Comparison of ENCODE assay signal across 8 cellular contexts in genomic region chr11:118263694-118264567, GRCh38. TPM values are rescaled to one million over a fixed set of nuclear protein-coding genes. Genes with fewer than 3 reads are reported as not detected.
A peak's percentile ranks its signal among the peaks of the same experiment; 100 is the strongest.
DNase-seq lines count a peak whose midpoint lies in the region; ATAC-seq and TF ChIP-seq lines count a peak whose summit lies in the region.

Gene MPZL2, minus strand, starts transcription at chr11:118264297. Its CDS starts 144 bp downstream, at chr11:118264153.

- peak within 1 kb of the TSS; percentile 77 for H3K27ac Mint-ChIP-seq in activated T-cell treated with anti-CD3 and anti-CD28 coated beads, Interleukin-2, amount 50 U/mL, for 24 hours

- no peaks in the 10 kb centered on the region for H3K27me3 ChIP-seq in right atrium auricular region

- peaks cover 0 to 6% of the 10 kb centered on the region in 2 donors for H3K4me1 ChIP-seq in right atrium auricular region

- H3K27ac ChIP-seq in 22Rv1 = peak within 1 kb of the TSS; percentile 85
- peak within 1 kb of the TSS in 1 of 2 donors; percentile 8 for H3K27ac ChIP-seq in right atrium auricular region

- intact Hi-C loops in sciatic nerve (cut with DNase I) = no loop called here

- H3K4me1 Mint-ChIP-seq in activated T-cell treated with anti-CD3 and anti-CD28 coated beads, Interleukin-2, amount 50 U/mL, for 24 hours (ENCODE audit: low read depth) = peaks cover 59% of the 10 kb centered on the region

- TF ChIP-seq CTCF in 22Rv1 (IDR thresholded peaks at IDR 0.05) (peak; percentile 40), right atrium auricular region (IDR thresholded peaks at IDR 0.05) (no peak)

- H3K4me3 Mint-ChIP-seq in activated T-cell treated with anti-CD3 and anti-CD28 coated beads, Interleukin-2, amount 50 U/mL, for 24 hours = peak within 1 kb of the TSS; percentile 82

- DNase-seq in HuH-7.5 (ENCODE audit: low spot score) (peak; percentile 29), right atrium auricular region (ENCODE audit: low spot score) (no peak), sciatic nerve (ENCODE audit: low spot score) (no peak)
- DNase-seq in activated T-cell treated with anti-CD3 and anti-CD28 coated beads, Interleukin-2, amount 50 U/mL, for 24 hours = peak; percentile 56
- DNase-seq in effector CD4-positive, alpha-beta T cell = no peak

- H3K9me3 ChIP-seq in right atrium auricular region = no peaks in the 10 kb centered on the region

- ATAC-seq in sciatic nerve = peak; percentile 50
- ATAC-seq in HG03378 (IDR thresholded peaks at IDR 0.05; ENCODE audit: unreplicated experiment) = no peak
- ATAC-seq in HG02885 (IDR thresholded peaks at IDR 0.05; ENCODE audit: poor library complexity, unreplicated experiment) = no peak

- peak within 1 kb of the TSS in 1 of 2 donors; percentile 36 for H3K4me3 ChIP-seq in right atrium auricular region

- H3K27me3 Mint-ChIP-seq in activated T-cell treated with anti-CD3 and anti-CD28 coated beads, Interleukin-2, amount 50 U/mL, for 24 hours = no peaks in the 10 kb centered on the region

- H3K36me3 ChIP-seq in right atrium auricular region = no peaks in the 10 kb centered on the region

- peaks cover 33% of the 10 kb centered on the region for H3K36me3 Mint-ChIP-seq in activated T-cell treated with anti-CD3 and anti-CD28 coated beads, Interleukin-2, amount 50 U/mL, for 24 hours (ENCODE audit: low read depth)

- no peaks in the 10 kb centered on the region for H3K9me3 Mint-ChIP-seq in activated T-cell treated with anti-CD3 and anti-CD28 coated beads, Interleukin-2, amount 50 U/mL, for 24 hours

RNA-seq across cellular contexts. Expression of gene MPZL2, which starts in this region (rescaled TPM):
- 10 to 100 TPM; 13.8 to 16.8 TPM for total RNA-seq in right atrium auricular region
- 49.6 TPM for total RNA-seq in sciatic nerve

Comparison
In these comparisons a context has a peak if more than half of its experiments do, and no peak if none do; other contexts are left out.
1. DNase-seq: peak in HuH-7.5 (single experiment) and activated T-cell treated with anti-CD3 and anti-CD28 coated beads, Interleukin-2, amount 50 U/mL, for 24 hours (single experiment); none in right atrium auricular region (single experiment), sciatic nerve (single experiment) and effector CD4-positive, alpha-beta T cell (single experiment).